ENCODE assay signal across 1 cellular context in genomic region chr22:46731246-46732040, GRCh38.
TF ChIP-seq lines count a peak whose summit lies in the region.

No MANE protein-coding gene starts in this region.

TF ChIP-seq in HepG2, 621 proteins besides CTCF, POLR2A, EP300 and RAD21 (continued from another document and continues in another):
- no peak for TF ChIP-seq SNAPC4 (CRISPR knock-in tag; IDR thresholded peaks at IDR 0.05)
- no peak for TF ChIP-seq HOXA7 (CRISPR knock-in tag; IDR thresholded peaks at IDR 0.05)
- peak; percentile 87; the same call in 1 of the 2 replicates for TF ChIP-seq MEIS1 (CRISPR knock-in tag; IDR thresholded peaks at IDR 0.05; ENCODE audit: borderline replicate concordance)
- no peak for TF ChIP-seq ZMYM2 (CRISPR knock-in tag; IDR thresholded peaks at IDR 0.05)
- no peak for TF ChIP-seq FIP1L1 (IDR thresholded peaks at IDR 0.05; ENCODE audit: borderline replicate concordance, insufficient read depth, low read depth, low read length)
- TF ChIP-seq TFDP2 (CRISPR knock-in tag; IDR thresholded peaks at IDR 0.05) = peak; percentile 38; the same call in 1 of the 2 replicates
- no peak for TF ChIP-seq ZNF549 (CRISPR knock-in tag; IDR thresholded peaks at IDR 0.05)
- TF ChIP-seq TP53 (CRISPR knock-in tag; conservative IDR thresholded peaks at IDR 0.05) = no peak
- TF ChIP-seq ZBTB38 (CRISPR knock-in tag; IDR thresholded peaks at IDR 0.05) = peak; percentile 96
- no peak for TF ChIP-seq CCAR2 (optimal IDR thresholded peaks at IDR 0.05; ENCODE audit: low read depth, low read length)
- TF ChIP-seq NBN (conservative IDR thresholded peaks at IDR 0.05) = no peak
- no peak for TF ChIP-seq ZNF678 (CRISPR knock-in tag; IDR thresholded peaks at IDR 0.05)
- TF ChIP-seq PRMT3 (CRISPR knock-in tag; IDR thresholded peaks at IDR 0.05; ENCODE audit: borderline replicate concordance, low read depth) = peak; percentile 84; the same call in 1 of the 2 replicates
- peak; percentile 71; the same call in 1 of the 2 replicates for TF ChIP-seq MEIS2 (CRISPR knock-in tag; IDR thresholded peaks at IDR 0.05)
- no peak for TF ChIP-seq RFX1 (IDR thresholded peaks at IDR 0.05)
- TF ChIP-seq SRY (CRISPR knock-in tag; IDR thresholded peaks at IDR 0.05) = 0 out of 2 replicates have a peak, but pooled peaks have one; percentile 19
- no peak for TF ChIP-seq ZFAT (CRISPR knock-in tag; conservative IDR thresholded peaks at IDR 0.05)
- TF ChIP-seq THAP8 (CRISPR knock-in tag; IDR thresholded peaks at IDR 0.05; ENCODE audit: borderline replicate concordance) = 0 out of 2 replicates have a peak, but pooled peaks have one; percentile 62
- TF ChIP-seq, protein P1, sequence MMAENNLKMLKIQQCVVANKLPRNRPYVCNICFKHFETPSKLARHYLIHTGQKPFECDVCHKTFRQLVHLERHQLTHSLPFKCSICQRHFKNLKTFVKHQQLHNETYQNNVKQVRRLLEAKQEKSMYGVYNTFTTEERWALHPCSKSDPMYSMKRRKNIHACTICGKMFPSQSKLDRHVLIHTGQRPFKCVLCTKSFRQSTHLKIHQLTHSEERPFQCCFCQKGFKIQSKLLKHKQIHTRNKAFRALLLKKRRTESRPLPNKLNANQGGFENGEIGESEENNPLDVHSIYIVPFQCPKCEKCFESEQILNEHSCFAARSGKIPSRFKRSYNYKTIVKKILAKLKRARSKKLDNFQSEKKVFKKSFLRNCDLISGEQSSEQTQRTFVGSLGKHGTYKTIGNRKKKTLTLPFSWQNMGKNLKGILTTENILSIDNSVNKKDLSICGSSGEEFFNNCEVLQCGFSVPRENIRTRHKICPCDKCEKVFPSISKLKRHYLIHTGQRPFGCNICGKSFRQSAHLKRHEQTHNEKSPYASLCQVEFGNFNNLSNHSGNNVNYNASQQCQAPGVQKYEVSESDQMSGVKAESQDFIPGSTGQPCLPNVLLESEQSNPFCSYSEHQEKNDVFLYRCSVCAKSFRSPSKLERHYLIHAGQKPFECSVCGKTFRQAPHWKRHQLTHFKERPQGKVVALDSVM (CRISPR knock-in tag; IDR thresholded peaks at IDR 0.05) = peak; percentile 76
- no peak for TF ChIP-seq ZNF850 (CRISPR knock-in tag; conservative IDR thresholded peaks at IDR 0.05)
- TF ChIP-seq, protein P2, sequence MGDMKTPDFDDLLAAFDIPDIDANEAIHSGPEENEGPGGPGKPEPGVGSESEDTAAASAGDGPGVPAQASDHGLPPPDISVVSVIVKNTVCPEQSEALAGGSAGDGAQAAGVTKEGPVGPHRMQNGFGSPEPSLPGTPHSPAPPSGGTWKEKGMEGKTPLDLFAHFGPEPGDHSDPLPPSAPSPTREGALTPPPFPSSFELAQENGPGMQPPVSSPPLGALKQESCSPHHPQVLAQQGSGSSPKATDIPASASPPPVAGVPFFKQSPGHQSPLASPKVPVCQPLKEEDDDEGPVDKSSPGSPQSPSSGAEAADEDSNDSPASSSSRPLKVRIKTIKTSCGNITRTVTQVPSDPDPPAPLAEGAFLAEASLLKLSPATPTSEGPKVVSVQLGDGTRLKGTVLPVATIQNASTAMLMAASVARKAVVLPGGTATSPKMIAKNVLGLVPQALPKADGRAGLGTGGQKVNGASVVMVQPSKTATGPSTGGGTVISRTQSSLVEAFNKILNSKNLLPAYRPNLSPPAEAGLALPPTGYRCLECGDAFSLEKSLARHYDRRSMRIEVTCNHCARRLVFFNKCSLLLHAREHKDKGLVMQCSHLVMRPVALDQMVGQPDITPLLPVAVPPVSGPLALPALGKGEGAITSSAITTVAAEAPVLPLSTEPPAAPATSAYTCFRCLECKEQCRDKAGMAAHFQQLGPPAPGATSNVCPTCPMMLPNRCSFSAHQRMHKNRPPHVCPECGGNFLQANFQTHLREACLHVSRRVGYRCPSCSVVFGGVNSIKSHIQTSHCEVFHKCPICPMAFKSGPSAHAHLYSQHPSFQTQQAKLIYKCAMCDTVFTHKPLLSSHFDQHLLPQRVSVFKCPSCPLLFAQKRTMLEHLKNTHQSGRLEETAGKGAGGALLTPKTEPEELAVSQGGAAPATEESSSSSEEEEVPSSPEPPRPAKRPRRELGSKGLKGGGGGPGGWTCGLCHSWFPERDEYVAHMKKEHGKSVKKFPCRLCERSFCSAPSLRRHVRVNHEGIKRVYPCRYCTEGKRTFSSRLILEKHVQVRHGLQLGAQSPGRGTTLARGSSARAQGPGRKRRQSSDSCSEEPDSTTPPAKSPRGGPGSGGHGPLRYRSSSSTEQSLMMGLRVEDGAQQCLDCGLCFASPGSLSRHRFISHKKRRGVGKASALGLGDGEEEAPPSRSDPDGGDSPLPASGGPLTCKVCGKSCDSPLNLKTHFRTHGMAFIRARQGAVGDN (CRISPR knock-in tag; IDR thresholded peaks at IDR 0.05) = peak; percentile 100
- TF ChIP-seq CHD4 (IDR thresholded peaks at IDR 0.05; ENCODE audit: borderline replicate concordance, low read length) = no peak
- TF ChIP-seq POLR2G (IDR thresholded peaks at IDR 0.05; ENCODE audit: low read depth, low read length) = no peak
- TF ChIP-seq ZBTB42 (CRISPR knock-in tag; IDR thresholded peaks at IDR 0.05) = no peak; the same call in 1 of the 2 replicates
- peak; percentile 20; the same call in 1 of the 2 replicates for TF ChIP-seq SIN3A (IDR thresholded peaks at IDR 0.05; ENCODE audit: borderline replicate concordance, low read depth, low read length)
- peak; percentile 94 for TF ChIP-seq NR2F6 (IDR thresholded peaks at IDR 0.05)
- TF ChIP-seq NR2F6 (CRISPR knock-in tag; IDR thresholded peaks at IDR 0.05) = peak; percentile 99
- no peak for TF ChIP-seq JDP2 (CRISPR knock-in tag; IDR thresholded peaks at IDR 0.05; ENCODE audit: borderline replicate concordance)
- TF ChIP-seq ZNF510 (CRISPR knock-in tag; IDR thresholded peaks at IDR 0.05; ENCODE audit: low read depth) = peak; percentile 71; the same call in 1 of the 2 replicates
- TF ChIP-seq ZNF18 (CRISPR knock-in tag; IDR thresholded peaks at IDR 0.05; ENCODE audit: insufficient replicate concordance) = peak; percentile 74
- TF ChIP-seq GLMP (CRISPR knock-in tag; IDR thresholded peaks at IDR 0.05; ENCODE audit: borderline replicate concordance) = no peak
- peak; percentile 99 for TF ChIP-seq MTA1 (CRISPR knock-in tag; IDR thresholded peaks at IDR 0.05; ENCODE audit: borderline replicate concordance)
- TF ChIP-seq, protein P3, sequence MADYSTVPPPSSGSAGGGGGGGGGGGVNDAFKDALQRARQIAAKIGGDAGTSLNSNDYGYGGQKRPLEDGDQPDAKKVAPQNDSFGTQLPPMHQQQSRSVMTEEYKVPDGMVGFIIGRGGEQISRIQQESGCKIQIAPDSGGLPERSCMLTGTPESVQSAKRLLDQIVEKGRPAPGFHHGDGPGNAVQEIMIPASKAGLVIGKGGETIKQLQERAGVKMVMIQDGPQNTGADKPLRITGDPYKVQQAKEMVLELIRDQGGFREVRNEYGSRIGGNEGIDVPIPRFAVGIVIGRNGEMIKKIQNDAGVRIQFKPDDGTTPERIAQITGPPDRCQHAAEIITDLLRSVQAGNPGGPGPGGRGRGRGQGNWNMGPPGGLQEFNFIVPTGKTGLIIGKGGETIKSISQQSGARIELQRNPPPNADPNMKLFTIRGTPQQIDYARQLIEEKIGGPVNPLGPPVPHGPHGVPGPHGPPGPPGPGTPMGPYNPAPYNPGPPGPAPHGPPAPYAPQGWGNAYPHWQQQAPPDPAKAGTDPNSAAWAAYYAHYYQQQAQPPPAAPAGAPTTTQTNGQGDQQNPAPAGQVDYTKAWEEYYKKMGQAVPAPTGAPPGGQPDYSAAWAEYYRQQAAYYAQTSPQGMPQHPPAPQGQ (CRISPR knock-in tag; IDR thresholded peaks at IDR 0.05; ENCODE audit: borderline replicate concordance) = peak; percentile 20; the same call in 1 of the 2 replicates
- TF ChIP-seq ZNF737 (CRISPR knock-in tag; IDR thresholded peaks at IDR 0.05; ENCODE audit: borderline replicate concordance) = 0 out of 2 replicates have a peak, but pooled peaks have one; percentile 32
